In the genomic region with DNA sequence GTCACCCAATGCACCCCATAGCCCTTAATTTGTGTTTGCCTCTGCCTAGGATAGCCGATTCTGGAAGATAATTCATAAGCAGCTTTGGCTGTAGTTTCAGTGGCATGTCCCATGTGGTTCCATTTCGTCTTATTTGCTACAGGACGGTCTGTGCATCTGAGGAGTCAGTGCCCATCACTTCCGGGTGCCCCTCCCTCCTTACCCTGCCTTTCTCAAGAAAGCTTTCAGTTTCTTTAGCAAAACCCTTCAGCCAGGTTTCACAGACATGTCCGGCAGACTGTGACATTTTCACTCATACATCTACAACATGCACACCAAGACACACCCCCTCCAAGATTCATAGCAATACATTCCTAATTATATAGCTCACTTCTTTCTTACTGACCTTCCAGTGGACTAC, we compare ENCODE assay signal across 11 cellular contexts. TPM values are rescaled to one million over a fixed set of nuclear protein-coding genes. Genes with fewer than 3 reads are reported as not detected.
A peak's percentile ranks its signal among the peaks of the same experiment; 100 is the strongest.
DNase-seq lines count a peak whose midpoint lies in the region; ATAC-seq and TF ChIP-seq lines count a peak whose summit lies in the region.
"Had no signal": no experiment of that assay in that cellular context is flagged by ENCODE, and none has a peak within 500 bp of the region (broad histone marks: within the 10 kb centered on the region; RNA-seq: fewer than 3 reads in every experiment).

No MANE protein-coding gene starts in this region.

- no peak overlapping the region for H3K4me2 ChIP-seq in osteoblast (ENCODE audit: insufficient read depth, low read length)
- H3K4me2 ChIP-seq: A549 had no signal

- peaks cover 6% of the 10 kb centered on the region for H3K27me3 ChIP-seq in osteoblast (ENCODE audit: insufficient read depth, low read length)

- TF ChIP-seq CTCF in osteoblast (IDR thresholded peaks at IDR 0.05; ENCODE audit: extremely low read depth, low read depth, low read length), result no peak

- no peak for DNase-seq in activated CD4-positive, CD25-positive, alpha-beta regulatory T cell (lab: John Stamatoyannopoulos, UW)
- DNase-seq in osteoblast (ENCODE audit: insufficient read length, low spot score, missing footprints) (peak; percentile 68), ureter (ENCODE audit: low spot score) (no peak), HK-2 (ENCODE audit: unreplicated experiment) (no peak), Right ventricle myocardium superior (no peak)

- H3K79me2 ChIP-seq in osteoblast (ENCODE audit: insufficient read depth, low read length), result no peaks in the 10 kb centered on the region

- no peak overlapping the region for H2AFZ ChIP-seq in osteoblast (ENCODE audit: low read length)

- H3K9me3 ChIP-seq in osteoblast (ENCODE audit: low read depth, low read length), result no peaks in the 10 kb centered on the region
- H3K9me3 ChIP-seq: A549, gastroesophageal sphincter had no signal

- no peaks in the 10 kb centered on the region for H4K20me1 ChIP-seq in osteoblast (ENCODE audit: insufficient read depth, low read length)

- no peaks in the 10 kb centered on the region for H3K4me1 ChIP-seq in osteoblast (ENCODE audit: insufficient read depth, low read length)
- H3K4me1 ChIP-seq: A549, gastroesophageal sphincter had no signal

- H3K27ac ChIP-seq in osteoblast (ENCODE audit: low read depth, low read length), result no peak overlapping the region
- H3K27ac ChIP-seq: A549, gastroesophageal sphincter had no signal

- ATAC-seq in activated CD4-positive, CD25-positive, alpha-beta regulatory T cell treated with anti-CD3 and anti-CD28 coated beads, Interleukin-2, amount 50 U/mL, for 24 hours, result peak; percentile 37 to 38
- ATAC-seq in GM21825 (IDR thresholded peaks at IDR 0.05; ENCODE audit: unreplicated experiment), result peak; percentile 94
- ATAC-seq in HG03558 (IDR thresholded peaks at IDR 0.05; ENCODE audit: extremely low read depth, unreplicated experiment), result peak; percentile 98
- ATAC-seq in Right ventricle myocardium superior (ENCODE audit: poor library complexity), result no peak
- ATAC-seq: gastroesophageal sphincter had no signal

- H3K36me3 ChIP-seq in osteoblast (ENCODE audit: insufficient read depth, low read length), result no peaks in the 10 kb centered on the region
- H3K36me3 ChIP-seq: gastroesophageal sphincter had no signal

- no peak overlapping the region for H3K4me3 ChIP-seq in osteoblast (ENCODE audit: insufficient read depth, low read length)
- H3K4me3 ChIP-seq: A549, gastroesophageal sphincter had no signal

- intact Hi-C loops in Right ventricle myocardium superior (cut with DNase I), result no loop called here

RNA-seq across cellular contexts. Expression of a gene that starts 14.3 kb away (rescaled TPM):
- total RNA-seq in osteoblast (under 0.01 TPM in 1 of 2 replicates, not detected in the other), ureter (0.49 TPM), Right ventricle myocardium superior (not detected)
- total RNA-seq: activated naive CD4-positive, alpha-beta T cell treated with anti-CD3 and anti-CD28 coated beads, Interleukin-2, amount 50 U/mL, for 72 hours had no signal

RNA-seq across cellular contexts. Expression of a gene that starts 37.2 kb away (rescaled TPM):
- total RNA-seq in osteoblast (0.29 and 0.36 TPM in 2 replicates), ureter (0.94 TPM), Right ventricle myocardium superior (4.4 TPM)
- total RNA-seq: activated naive CD4-positive, alpha-beta T cell treated with anti-CD3 and anti-CD28 coated beads, Interleukin-2, amount 50 U/mL, for 72 hours had no signal
